ENCODE assay signal across 12 cellular contexts in the genomic region with DNA sequence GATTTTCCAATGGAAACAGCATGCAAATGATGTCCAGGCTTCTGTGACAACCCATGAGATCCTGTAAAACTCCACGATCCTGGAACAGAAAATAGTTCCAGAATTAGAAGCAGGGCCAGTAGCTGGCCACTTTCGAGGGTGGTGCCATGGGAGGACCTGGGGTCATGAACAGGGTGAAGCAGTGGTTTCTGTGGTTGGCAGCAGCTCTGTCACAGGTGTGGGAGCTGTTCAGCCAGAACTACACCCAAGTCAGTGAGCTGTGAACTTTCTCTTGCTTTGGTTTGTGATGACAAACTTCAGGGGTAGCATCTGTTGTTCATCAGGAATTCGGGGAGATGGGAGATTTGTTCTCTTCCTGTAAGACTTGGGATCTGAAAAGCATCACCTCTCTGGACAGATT.
DNase-seq lines count a peak whose midpoint lies in the region; ATAC-seq lines count a peak whose summit lies in the region.
"Had no signal": no experiment of that assay in that cellular context is flagged by ENCODE, and none has a peak within 500 bp of the region (broad histone marks: within the 10 kb centered on the region; RNA-seq: fewer than 3 reads in every experiment).

No MANE protein-coding gene starts in this region.

- H3K9me3 Mint-ChIP-seq in activated T-helper 17 cell treated with anti-CD3 and anti-CD28 coated beads, Interleukin-2, amount 50 U/mL, for 72 hours, result no peaks in the 10 kb centered on the region

- H3K4me3 Mint-ChIP-seq in activated T-helper 17 cell treated with anti-CD3 and anti-CD28 coated beads, Interleukin-2, amount 50 U/mL, for 72 hours, result no peak overlapping the region
- H3K4me3 Mint-ChIP-seq: activated CD4-positive, alpha-beta T cell treated with anti-CD3 and anti-CD28 coated beads for 36 hours; activated naive CD8-positive, alpha-beta T cell treated with anti-CD3 and anti-CD28 coated beads, Interleukin-2, amount 10 ng/mL, durations not matched to agents 7 days and 5 days had no signal

- DNase-seq in COLO668 (lab: John Stamatoyannopoulos, UW; ENCODE audit: unreplicated experiment), result no peak
- no peak for DNase-seq in NCI-H2081 (lab: John Stamatoyannopoulos, UW)
- no peak for DNase-seq in medulla oblongata (ENCODE audit: extremely low spot score)
- DNase-seq in NCI-H1048 (lab: John Stamatoyannopoulos, UW), result no peak
- DNase-seq: activated CD4-positive, alpha-beta T cell treated with anti-CD3 and anti-CD28 coated beads for 36 hours; activated naive CD8-positive, alpha-beta T cell treated with anti-CD3 and anti-CD28 coated beads, Interleukin-2, amount 10 ng/mL, durations not matched to agents 7 days and 5 days; NCI-H1930; Right ventricle myocardium superior had no signal

- no peaks in the 10 kb centered on the region for H3K36me3 Mint-ChIP-seq in activated T-helper 17 cell treated with anti-CD3 and anti-CD28 coated beads, Interleukin-2, amount 50 U/mL, for 72 hours (ENCODE audit: low read depth)
- H3K36me3 Mint-ChIP-seq: activated naive CD8-positive, alpha-beta T cell treated with anti-CD3 and anti-CD28 coated beads, Interleukin-2, amount 10 ng/mL, durations not matched to agents 7 days and 5 days had no signal

- no peak overlapping the region for H3K27ac Mint-ChIP-seq in activated T-helper 17 cell treated with anti-CD3 and anti-CD28 coated beads, Interleukin-2, amount 50 U/mL, for 72 hours
- H3K27ac Mint-ChIP-seq: activated CD4-positive, alpha-beta T cell treated with anti-CD3 and anti-CD28 coated beads for 36 hours; activated naive CD8-positive, alpha-beta T cell treated with anti-CD3 and anti-CD28 coated beads, Interleukin-2, amount 10 ng/mL, durations not matched to agents 7 days and 5 days had no signal

- peak; percentile 96 for ATAC-seq in GM18520 (IDR thresholded peaks at IDR 0.05; ENCODE audit: unreplicated experiment)
- ATAC-seq in GM21528 (IDR thresholded peaks at IDR 0.05; ENCODE audit: low FRiP score, unreplicated experiment), result peak; percentile 98
- peak; percentile 97 for ATAC-seq in HG03108 (IDR thresholded peaks at IDR 0.05; ENCODE audit: unreplicated experiment)
- ATAC-seq in activated T-helper 17 cell treated with anti-CD3 and anti-CD28 coated beads, Interleukin-2, amount 50 U/mL, for 72 hours (replicated peaks), result peak; percentile 29
- ATAC-seq: activated CD4-positive, alpha-beta T cell treated with anti-CD3 and anti-CD28 coated beads for 36 hours had no signal

- H3K4me1 Mint-ChIP-seq in activated T-helper 17 cell treated with anti-CD3 and anti-CD28 coated beads, Interleukin-2, amount 50 U/mL, for 72 hours, result no peaks in the 10 kb centered on the region
- H3K4me1 Mint-ChIP-seq: activated CD4-positive, alpha-beta T cell treated with anti-CD3 and anti-CD28 coated beads for 36 hours; activated naive CD8-positive, alpha-beta T cell treated with anti-CD3 and anti-CD28 coated beads, Interleukin-2, amount 10 ng/mL, durations not matched to agents 7 days and 5 days had no signal

- H3K27me3 Mint-ChIP-seq in activated T-helper 17 cell treated with anti-CD3 and anti-CD28 coated beads, Interleukin-2, amount 50 U/mL, for 72 hours, result no peaks in the 10 kb centered on the region
- H3K27me3 Mint-ChIP-seq: activated CD4-positive, alpha-beta T cell treated with anti-CD3 and anti-CD28 coated beads for 36 hours; activated naive CD8-positive, alpha-beta T cell treated with anti-CD3 and anti-CD28 coated beads, Interleukin-2, amount 10 ng/mL, durations not matched to agents 7 days and 5 days had no signal

Comparison
In these comparisons a context has a peak if more than half of its experiments do, and no peak if none do; other contexts are left out.
1. ATAC-seq: peak in every context shown above with its lines; median percentile 98 in GM21528; 97 in HG03108; 96 in GM18520; 29 in activated T-helper 17 cell treated with anti-CD3 and anti-CD28 coated beads, Interleukin-2, amount 50 U/mL, for 72 hours.